In the genomic region with DNA sequence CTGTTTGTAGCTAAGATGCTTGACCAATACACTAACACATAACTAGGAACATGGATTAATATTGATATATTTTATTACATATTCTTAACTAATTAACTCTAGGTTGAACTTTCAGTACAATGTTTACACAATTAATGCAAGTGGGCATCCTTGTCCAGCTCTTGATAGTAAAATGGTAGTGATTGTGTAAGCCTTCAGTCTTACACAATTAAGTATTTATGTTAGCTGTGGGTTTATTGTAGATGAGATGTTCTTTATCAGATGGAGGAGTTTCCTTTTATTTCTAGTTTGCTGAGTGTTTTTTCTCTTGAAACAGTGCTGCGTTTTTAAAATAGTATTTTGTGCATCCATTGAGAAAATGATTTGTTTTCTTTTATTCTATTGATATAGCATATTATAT, we compare ENCODE assay signal across 30 cellular contexts.
"Had no signal": no experiment of that assay in that cellular context is flagged by ENCODE, and none has a peak within 500 bp of the region (broad histone marks: within the 10 kb centered on the region; RNA-seq: fewer than 3 reads in every experiment).

No MANE protein-coding gene starts in this region.

- ATAC-seq: activated CD4-positive, CD25-positive, alpha-beta regulatory T cell treated with anti-CD3 and anti-CD28 coated beads, Interleukin-2, amount 50 U/mL, for 24 hours; activated CD8-positive, alpha-beta T cell treated with anti-CD3 and anti-CD28 coated beads for 36 hours; activated T-cell treated with anti-CD3 and anti-CD28 coated beads, Interleukin-2, amount 50 U/mL, for 4 hours; activated T-helper 17 cell treated with anti-CD3 and anti-CD28 coated beads, Interleukin-2, amount 50 U/mL, for 72 hours; body of pancreas; esophagus mucosa; foreskin keratinocyte; gastroesophageal sphincter; heart right ventricle; T-helper 17 cell had no signal

- H3K9me3 ChIP-seq: body of pancreas, colonic mucosa, gastroesophageal sphincter had no signal

- H3K36me3 ChIP-seq: cardiac muscle cell, colonic mucosa, gastroesophageal sphincter, heart right ventricle, WERI-Rb-1 had no signal

- H3K27ac ChIP-seq: body of pancreas, cardiac muscle cell, colonic mucosa, foreskin keratinocyte, gastroesophageal sphincter, heart right ventricle, WERI-Rb-1 had no signal

- DNase-seq: activated B cell treated with CpG ODN at 0.5 μM for 24 hours; activated CD4-positive, alpha-beta T cell treated with anti-CD3 and anti-CD28 coated beads for 48 hours; activated CD4-positive, alpha-beta T cell treated with anti-CD3 and anti-CD28 coated beads, Interleukin-2, amount 50 U/mL, for 1 hour; activated CD4-positive, alpha-beta T cell treated with anti-CD3 and anti-CD28 coated beads, Interleukin-2, amount 50 U/mL, for 48 hours; activated CD8-positive, alpha-beta memory T cell treated with anti-CD3 and anti-CD28 coated beads for 24 hours; activated CD8-positive, alpha-beta T cell treated with anti-CD3 and anti-CD28 coated beads for 36 hours; activated effector memory CD4-positive, alpha-beta T cell treated with Interleukin-2 at 50 U/mL for 16 hours; activated gamma-delta T cell treated with Interleukin-2 at 50 U/mL for 16 hours; activated naive CD4-positive, alpha-beta T cell treated with anti-CD3 and anti-CD28 coated beads, Interleukin-2, amount 50 U/mL, for 16 hours; activated naive CD4-positive, alpha-beta T cell treated with Interleukin-2 at 50 U/mL for 16 hours; activated T-cell treated with anti-CD3 and anti-CD28 coated beads, Interleukin-2, amount 50 U/mL, for 4 hours; amygdala; aorta; body of pancreas; central memory CD4-positive, alpha-beta T cell; cerebellar nuclear complex; colonic mucosa; effector CD8-positive, alpha-beta T cell; foreskin keratinocyte; heart right ventricle; T-helper 1 cell; T-helper 17 cell; T1000; WERI-Rb-1 had no signal

- H3K4me3 ChIP-seq: body of pancreas, cardiac muscle cell, colonic mucosa, gastroesophageal sphincter, heart right ventricle had no signal

- H3K27me3 ChIP-seq: body of pancreas, cardiac muscle cell, colonic mucosa, foreskin keratinocyte, gastroesophageal sphincter, heart right ventricle had no signal

- FAIRE-seq: endometrium had no signal

- H3K4me1 ChIP-seq: body of pancreas, colonic mucosa, foreskin keratinocyte, gastroesophageal sphincter, heart right ventricle had no signal
